30 cellular contexts compared by ENCODE assay signal in the genomic region with DNA sequence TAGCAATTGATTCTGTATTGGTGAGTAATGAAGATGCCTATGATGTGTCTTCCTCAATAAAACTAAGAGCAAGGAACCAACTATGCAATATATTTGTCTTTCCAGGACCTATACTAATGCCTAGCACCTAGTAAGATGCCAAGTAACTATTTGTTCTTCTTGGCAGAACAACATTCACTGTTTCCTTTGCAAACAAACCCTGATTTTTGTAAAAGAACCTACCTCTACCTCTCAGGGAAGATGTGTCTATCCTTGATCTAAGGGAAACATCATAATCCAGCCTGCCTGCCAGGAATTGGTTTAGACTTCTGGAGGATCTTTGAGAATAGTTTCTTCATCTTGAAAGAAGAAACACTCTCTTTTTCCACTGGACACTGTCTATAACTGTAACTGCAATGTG. TPM values are rescaled to one million over a fixed set of nuclear protein-coding genes. Genes with fewer than 3 reads are reported as not detected.
"Had no signal": no experiment of that assay in that cellular context is flagged by ENCODE, and none has a peak within 500 bp of the region (broad histone marks: within the 10 kb centered on the region; RNA-seq: fewer than 3 reads in every experiment).

No MANE protein-coding gene starts in this region.

- H3K27ac ChIP-seq: ascending aorta, esophagus muscularis mucosa, foreskin keratinocyte, gastroesophageal sphincter, heart right ventricle had no signal

- H3K36me3 ChIP-seq: ascending aorta, esophagus muscularis mucosa, gastroesophageal sphincter, heart right ventricle had no signal

- H3K4me1 ChIP-seq: foreskin keratinocyte had no signal

- H3K9me3 ChIP-seq: ascending aorta, esophagus muscularis mucosa, gastroesophageal sphincter, heart right ventricle had no signal

- ATAC-seq: activated naive CD4-positive, alpha-beta T cell treated with anti-CD3 and anti-CD28 coated beads, Interleukin-2, amount 50 U/mL, for 72 hours; activated T-cell treated with anti-CD3 and anti-CD28 coated beads, Interleukin-2, amount 50 U/mL, for 72 hours; effector memory CD8-positive, alpha-beta T cell; foreskin keratinocyte; gastroesophageal sphincter; heart right ventricle; T-helper 17 cell; WTC11 had no signal

- H3K27me3 ChIP-seq: ascending aorta, esophagus muscularis mucosa, gastroesophageal sphincter, heart right ventricle had no signal

- FAIRE-seq: bronchial epithelial cell had no signal

- DNase-seq: activated CD4-positive, alpha-beta memory T cell treated with anti-CD3 and anti-CD28 coated beads, Interleukin-2, amount 10 ng/mL, durations not matched to agents 7 days and 5 days; activated CD4-positive, alpha-beta T cell treated with anti-CD3 and anti-CD28 coated beads for 1 hour; activated CD4-positive, alpha-beta T cell treated with anti-CD3 and anti-CD28 coated beads for 4 hours; activated CD4-positive, alpha-beta T cell treated with anti-CD3 and anti-CD28 coated beads, Interleukin-2, amount 10 ng/mL, durations not matched to agents 7 days and 5 days; activated CD4-positive, alpha-beta T cell treated with anti-CD3 and anti-CD28 coated beads, Interleukin-2, amount 50 U/mL, for 4 hours; activated CD8-positive, alpha-beta memory T cell treated with anti-CD3 and anti-CD28 coated beads, Interleukin-2, amount 50 U/mL, for 48 hours; activated gamma-delta T cell; activated naive CD4-positive, alpha-beta T cell; activated naive CD4-positive, alpha-beta T cell treated with anti-CD3 and anti-CD28 coated beads, Interleukin-2, amount 10 ng/mL, durations not matched to agents 7 days and 5 days; activated naive CD8-positive, alpha-beta T cell treated with anti-CD3 and anti-CD28 coated beads, Interleukin-2, amount 10 ng/mL, durations not matched to agents 7 days and 5 days; activated T-cell treated with anti-CD3 and anti-CD28 coated beads for 4 hours; activated T-cell treated with anti-CD3 and anti-CD28 coated beads, Interleukin-2, amount 50 U/mL, for 24 hours; activated T-cell treated with anti-CD3 and anti-CD28 coated beads, Interleukin-2, amount 50 U/mL, for 72 hours; cortex of kidney; dermis blood vessel endothelial cell; effector CD4-positive, alpha-beta T cell; effector memory CD8-positive, alpha-beta T cell; erythroblast; foreskin keratinocyte; heart right ventricle; T-helper 1 cell; T-helper 17 cell; T1000 had no signal

- H3K4me3 ChIP-seq: ascending aorta, esophagus muscularis mucosa, gastroesophageal sphincter, heart right ventricle had no signal

RNA-seq across cellular contexts. Expression of gene CD80, which starts 16.1 kb away (rescaled TPM):
- total RNA-seq: bronchial epithelial cell, foreskin keratinocyte, glomerular endothelial cell had no signal
- polyA plus RNA-seq: foreskin keratinocyte had no signal

RNA-seq across cellular contexts. Expression of gene PLA1A, which starts 22.2 kb away (rescaled TPM):
- total RNA-seq: activated CD4-positive, alpha-beta T cell treated with anti-CD3 and anti-CD28 coated beads, Interleukin-2, amount 10 ng/mL, durations not matched to agents 7 days and 5 days; bronchial epithelial cell; foreskin keratinocyte; WTC11 had no signal
- polyA plus RNA-seq: foreskin keratinocyte had no signal
